8 cellular contexts compared by ENCODE assay signal in the genomic region with DNA sequence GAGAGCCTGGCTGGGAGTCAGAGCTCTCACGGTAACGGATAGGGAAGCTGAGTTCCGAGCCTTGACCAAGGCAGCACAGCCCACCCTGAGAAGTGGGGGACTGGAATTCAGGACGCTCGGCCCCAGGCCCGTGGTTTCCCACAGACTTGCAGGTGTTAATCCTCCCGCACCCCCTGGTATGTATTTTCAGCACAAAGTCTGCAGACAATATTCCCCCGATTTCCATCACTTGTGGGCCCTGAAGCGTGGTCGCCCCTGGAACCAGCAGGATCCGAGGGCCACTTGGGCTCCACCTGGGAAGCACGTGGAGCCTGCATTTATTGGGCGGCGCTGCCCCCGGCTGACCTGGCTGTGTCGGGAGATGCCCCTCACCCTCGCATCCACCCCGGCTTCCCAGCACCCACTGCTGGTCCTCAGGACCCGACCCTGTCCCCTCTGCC.
DNase-seq lines count a peak whose midpoint lies in the region; ATAC-seq and TF ChIP-seq lines count a peak whose summit lies in the region.

No MANE protein-coding gene starts in this region.

- TF ChIP-seq CTCF in GM13976 (IDR thresholded peaks at IDR 0.05; ENCODE audit: borderline replicate concordance, control extremely low read depth, extremely low read depth, insufficient read depth, missing control alignments) (no peak), OCI-LY1 (IDR thresholded peaks at IDR 0.05; ENCODE audit: low read length) (no peak), GM20000 (IDR thresholded peaks at IDR 0.05; ENCODE audit: extremely low read depth, missing control alignments) (no peak)

- in situ Hi-C loops in GM13976 (cut with MboI; ENCODE audit: low sequenced_read_pairs, unreplicated experiment) = loop anchor here (10.0 kb wide), 3 partner anchors 251 to 511 kb away; no protein-coding TSS in a partner anchor

- DNase-seq in GM13976 (ENCODE audit: low spot score) (peak; percentile 47), epithelial cell of prostate (ENCODE audit: low read depth, low spot score) (no peak), trophoblast cell (no peak), GM20000 (ENCODE audit: low spot score) (no peak), HT-29 (ENCODE audit: low spot score) (no peak), NCI-H2171 treated with DMSO at 0.1 percent for 48 hours (lab: John Stamatoyannopoulos, UW) (no peak)

- peak overlapping the region; percentile 88 for H4K8ac ChIP-seq in trophoblast cell (ENCODE audit: low read depth, low read length)

- H2AK5ac ChIP-seq in trophoblast cell (ENCODE audit: low read length) = peak overlapping the region; percentile 5

- peak overlapping the region; percentile 94 for H2BK120ac ChIP-seq in trophoblast cell (ENCODE audit: insufficient read depth, low read length, poor library complexity)

- peak overlapping the region; percentile 85 for H3K18ac ChIP-seq in trophoblast cell (ENCODE audit: low read length)

- peak overlapping the region; percentile 64 for H2AFZ ChIP-seq in OCI-LY1 (ENCODE audit: low read length)
- H2AFZ ChIP-seq in trophoblast cell (ENCODE audit: insufficient read depth, low read length, poor library complexity) = peak overlapping the region; percentile 83

- peak overlapping the region; percentile 82 for H3K14ac ChIP-seq in trophoblast cell (ENCODE audit: low read length)

- H3K9me2 ChIP-seq in OCI-LY1 (ENCODE audit: low read depth, low read length) = no peaks in the 10 kb centered on the region

- H4K91ac ChIP-seq in trophoblast cell (ENCODE audit: low read depth, low read length) = peak overlapping the region; percentile 91

- ATAC-seq in GM21526 (IDR thresholded peaks at IDR 0.05; ENCODE audit: low FRiP score, unreplicated experiment) = no peak

- H3K4me1 ChIP-seq in OCI-LY1 (ENCODE audit: insufficient read depth, low read length, severe bottlenecking) (peaks cover 33% of the 10 kb centered on the region), trophoblast cell (ENCODE audit: control insufficient read depth in 1 of 2, insufficient read depth in 2 of 2, low read length in 2 of 2) (peaks cover 6 to 20% of the 10 kb centered on the region in 2 experiments)

- 0 out of 2 replicates have a peak, but pooled peaks cover 7% of the 10 kb centered on the region for H3F3A ChIP-seq in OCI-LY1 (ENCODE audit: insufficient read depth, low read length)

- H3K9ac ChIP-seq in OCI-LY1 (ENCODE audit: low read length) = peak overlapping the region; percentile 91
- no peak overlapping the region for H3K9ac ChIP-seq in trophoblast cell (ENCODE audit: low read length)

- H3K4ac ChIP-seq in trophoblast cell (ENCODE audit: low read depth, low read length) = peak overlapping the region; percentile 2

- H3K4me2 ChIP-seq in OCI-LY1 (ENCODE audit: low read length) (peak overlapping the region; percentile 89), trophoblast cell (ENCODE audit: low read length) (peak overlapping the region; percentile 73)

- H3K9me3 ChIP-seq in OCI-LY1 (ENCODE audit: low read length) = no peaks in the 10 kb centered on the region
- peaks cover 1% of the 10 kb centered on the region for H3K9me3 ChIP-seq in trophoblast cell (ENCODE audit: insufficient read depth, low read depth, low read length)

- no peaks in the 10 kb centered on the region for H4K20me1 ChIP-seq in OCI-LY1 (ENCODE audit: insufficient read depth, low read length)

- no peaks in the 10 kb centered on the region for H3K36me3 ChIP-seq in OCI-LY1 (ENCODE audit: insufficient read depth, low read length)
- no peaks in the 10 kb centered on the region for H3K36me3 ChIP-seq in trophoblast cell (ENCODE audit: control insufficient read depth in 1 of 2, insufficient read depth in 2 of 2, low read length in 2 of 2)

- H3K27me3 ChIP-seq in OCI-LY1 (ENCODE audit: insufficient read depth, low read length) (no peaks in the 10 kb centered on the region), trophoblast cell (ENCODE audit: insufficient read depth, low read length) (no peaks in the 10 kb centered on the region)

- H2BK5ac ChIP-seq in trophoblast cell (ENCODE audit: low read depth, low read length, poor library complexity) = peak overlapping the region; percentile 75

- no peak overlapping the region for H3K23ac ChIP-seq in trophoblast cell (ENCODE audit: low read length)

- peak overlapping the region; percentile 89 for H2BK12ac ChIP-seq in trophoblast cell (ENCODE audit: low read length)

- H3K4me3 ChIP-seq in OCI-LY1 (ENCODE audit: low read depth, low read length, poor library complexity, severe bottlenecking) = peak overlapping the region; percentile 94
- no peak overlapping the region for H3K4me3 ChIP-seq in trophoblast cell (ENCODE audit: low read depth, low read length)

- H3K79me2 ChIP-seq in OCI-LY1 (ENCODE audit: insufficient read depth, low read length) (no peaks in the 10 kb centered on the region), trophoblast cell (ENCODE audit: control insufficient read depth, insufficient read depth, low read length, poor library complexity) (peaks cover 9% of the 10 kb centered on the region)

- no peak overlapping the region for H3K27ac ChIP-seq in OCI-LY1 (ENCODE audit: low read depth, low read length, poor library complexity, severe bottlenecking)
- peak overlapping the region; percentile 89 for H3K27ac ChIP-seq in epithelial cell of prostate
- peak overlapping the region; percentile 31 for H3K27ac ChIP-seq in trophoblast cell (ENCODE audit: low read depth, low read length)

- H3K79me1 ChIP-seq in trophoblast cell (ENCODE audit: low read length) = peaks cover 27% of the 10 kb centered on the region

- peak overlapping the region; percentile 79 for H4K12ac ChIP-seq in trophoblast cell (ENCODE audit: low read depth, low read length)

- WGBS in trophoblast cell (ENCODE audit: extremely low coverage, insufficient coverage, insufficient read length) = no CpG with 5 or more reads among the region's 19 CpGs
